ENCODE assay signal across 8 cellular contexts in genomic region chr13:98143157-98143553, GRCh38. TPM values are rescaled to one million over a fixed set of nuclear protein-coding genes. Genes with fewer than 3 reads are reported as not detected.
DNase-seq lines count a peak whose midpoint lies in the region; ATAC-seq and TF ChIP-seq lines count a peak whose summit lies in the region.

No MANE protein-coding gene starts in this region.

- TF ChIP-seq RAD21 in HCT116 (IDR thresholded peaks at IDR 0.05; ENCODE audit: low read depth) = no peak

- BruUV-seq in HCT116 (replicated peaks; lab: Mats Ljungman, UMichigan) = no TSS peak

- POLR2A ChIA-PET in HCT116 (lab: Charles Lee) = no interaction called here

- H3K4me3 ChIP-seq in GM12864 (ENCODE audit: low read depth, low read length) (peak overlapping the region; percentile 45; the same call in 1 of the 2 replicates), HCT116 (replicated peaks in 1 of 2; ENCODE audit: low read depth in 1 of 2, low read length in 2 of 2) (peak overlapping the region; percentile 51 to 72; a peak in 3 of 4 replicates), adipocyte (ENCODE audit: low read length) (peak overlapping the region; percentile 90), lower leg skin (ENCODE audit: low read depth, poor library complexity, severe bottlenecking) (peak overlapping the region; percentile 66)

- H3K27ac ChIP-seq in HCT116 (ENCODE audit: low read depth, low read length) = peak overlapping the region; percentile 64; the same call in 1 of the 2 replicates

- TF ChIP-seq POLR2A in HCT116 (IDR thresholded peaks at IDR 0.05; ENCODE audit: borderline replicate concordance, extremely low read depth, insufficient read depth, insufficient read length) (no peak), lower leg skin (IDR thresholded peaks at IDR 0.05) (no peak)

- H3K9me3 ChIP-seq in HCT116 (ENCODE audit: control insufficient read depth in 1 of 2, insufficient read depth in 1 of 2, low read depth in 1 of 2, low read length in 2 of 2) (no peaks in the 10 kb centered on the region), adipocyte (ENCODE audit: control insufficient read depth, low read length) (no peaks in the 10 kb centered on the region)

- H3K9ac ChIP-seq in HCT116 (ENCODE audit: low read length) = peak overlapping the region; percentile 65
- peak overlapping the region; percentile 89 for H3K9ac ChIP-seq in adipocyte (ENCODE audit: low read length)

- H3K4me2 ChIP-seq in HCT116 (ENCODE audit: low read length) = peak overlapping the region; percentile 82

- no peaks in the 10 kb centered on the region for H3K9me2 ChIP-seq in HCT116 (ENCODE audit: insufficient read depth)

- H3K79me2 ChIP-seq in HCT116 (ENCODE audit: insufficient read depth, low read length) = peaks cover 16% of the 10 kb centered on the region

- DNase-seq in GM12864 (ENCODE audit: low read depth) = no peak
- no peak for DNase-seq in HCT116 (ENCODE audit: low read depth, low spot score)
- no peak for DNase-seq in adipocyte (ENCODE audit: low read depth)
- no peak for DNase-seq in lower leg skin (ENCODE audit: low spot score in 2 of 2)
- DNase-seq in NCI-H2081 (lab: John Stamatoyannopoulos, UW) = no peak
- DNase-seq in left colon = no peak
- no peak for DNase-seq in HK-2 (ENCODE audit: unreplicated experiment)

- H2AFZ ChIP-seq in HCT116 (ENCODE audit: low read depth, low read length, poor library complexity, severe bottlenecking) = no peak overlapping the region

- RAD21 ChIA-PET in HCT116 (lab: Charles Lee; ENCODE audit: low non-redundant PET in 1 of 2, low total read pairs in 2 of 2, uncharacterized antibody in 2 of 2, unreplicated experiment in 2 of 2) = no interaction called here

- H3K4me1 ChIP-seq in HCT116 (ENCODE audit: control insufficient read depth in 1 of 2, insufficient read depth in 2 of 2, low read length in 2 of 2) = peaks cover 40 to 51% of the 10 kb centered on the region in 2 experiments
- H3K4me1 ChIP-seq in adipocyte (ENCODE audit: control insufficient read depth, insufficient read depth, low read length) = peaks cover 13% of the 10 kb centered on the region

- no peaks in the 10 kb centered on the region for H3K36me3 ChIP-seq in HCT116 (ENCODE audit: control insufficient read depth in 1 of 2, insufficient read depth in 2 of 2, low read length in 2 of 2)
- no peaks in the 10 kb centered on the region for H3K36me3 ChIP-seq in adipocyte (ENCODE audit: control insufficient read depth, insufficient read depth, low read length, severe bottlenecking)

- ATAC-seq in HCT116 = peak; percentile 69
- no peak for ATAC-seq in HG03442 (IDR thresholded peaks at IDR 0.05; ENCODE audit: unreplicated experiment)
- ATAC-seq in left colon = no peak

- intact Hi-C loops in HCT116 (cut with micrococcal nuclease) = loop anchor here (2.0 to 10.0 kb wide), 2 partner anchors 288 to 532 kb away; no protein-coding TSS in a partner anchor
- intact Hi-C loops in lower leg skin (cut with DNase I; ENCODE audit: low total_unique reads) = no loop called here
- intact Hi-C loops in left colon (cut with DNase I, micrococcal nuclease) = no loop called here

- H4K20me1 ChIP-seq in HCT116 (ENCODE audit: insufficient read depth) = peaks cover 4% of the 10 kb centered on the region; the same call in 1 of the 2 replicates

- TF ChIP-seq CTCF in GM12864 (IDR thresholded peaks at IDR 0.05; ENCODE audit: low read depth, low read length, missing control alignments) (no peak), HCT116 (IDR thresholded peaks at IDR 0.05 in 2 of 3, conservative IDR thresholded peaks at IDR 0.05 in 1 of 3; ENCODE audit: borderline replicate concordance in 1 of 3, insufficient read depth in 1 of 3, low read depth in 2 of 3, low read length in 2 of 3) (no peak), lower leg skin (IDR thresholded peaks at IDR 0.05) (no peak)

- WGBS in lower leg skin, 2 donors = no CpG with 5 or more reads among the region's 66 CpGs

- H3K27me3 ChIP-seq in HCT116 (ENCODE audit: insufficient read depth, low read length) (no peaks in the 10 kb centered on the region), adipocyte (replicated peaks; ENCODE audit: control insufficient read depth, insufficient read depth, low read length) (no peaks in the 10 kb centered on the region)

- CTCF ChIA-PET in HCT116 (lab: Charles Lee) = no interaction called here

TF ChIP-seq in HCT116, 20 proteins besides CTCF, POLR2A, EP300 and RAD21:
- TF ChIP-seq CBX3 (IDR thresholded peaks at IDR 0.05; ENCODE audit: low read depth) (no peak), FOSL1 (IDR thresholded peaks at IDR 0.05; ENCODE audit: low read depth) (no peak), ELF1 (IDR thresholded peaks at IDR 0.05; ENCODE audit: borderline replicate concordance, low read depth) (no peak), YY1 (IDR thresholded peaks at IDR 0.05; ENCODE audit: extremely low read depth, insufficient replicate concordance, low read depth, low read length) (no peak)
- TF ChIP-seq, protein P1, sequence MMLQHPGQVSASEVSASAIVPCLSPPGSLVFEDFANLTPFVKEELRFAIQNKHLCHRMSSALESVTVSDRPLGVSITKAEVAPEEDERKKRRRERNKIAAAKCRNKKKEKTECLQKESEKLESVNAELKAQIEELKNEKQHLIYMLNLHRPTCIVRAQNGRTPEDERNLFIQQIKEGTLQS (IDR thresholded peaks at IDR 0.05) = no peak

RNA-seq across cellular contexts. Expression of gene FARP1, which starts 0.3 kb away (rescaled TPM):
- total RNA-seq in HCT116 (2021; ENCODE audit: unreplicated experiment) (30.5 TPM), lower leg skin (10 to 100 TPM in 3 of 4 donors, 1 to 10 TPM in 1; 4.9 to 26.2 (median 13.3) TPM), left colon (10 to 100 TPM; 38.8 to 50.3 TPM)
- polyA plus RNA-seq in HCT116 (2012) = 20.4 and 22.2 TPM in 2 replicates

RNA-seq across cellular contexts. Expression of gene RNF113B, which starts 33.9 kb away (rescaled TPM):
- total RNA-seq in HCT116 (2021; ENCODE audit: unreplicated experiment) (not detected), lower leg skin (not detected), left colon (not detected)
- not detected in 2 replicates for polyA plus RNA-seq in HCT116 (2012)
